8 cellular contexts compared by ENCODE assay signal in the genomic region with DNA sequence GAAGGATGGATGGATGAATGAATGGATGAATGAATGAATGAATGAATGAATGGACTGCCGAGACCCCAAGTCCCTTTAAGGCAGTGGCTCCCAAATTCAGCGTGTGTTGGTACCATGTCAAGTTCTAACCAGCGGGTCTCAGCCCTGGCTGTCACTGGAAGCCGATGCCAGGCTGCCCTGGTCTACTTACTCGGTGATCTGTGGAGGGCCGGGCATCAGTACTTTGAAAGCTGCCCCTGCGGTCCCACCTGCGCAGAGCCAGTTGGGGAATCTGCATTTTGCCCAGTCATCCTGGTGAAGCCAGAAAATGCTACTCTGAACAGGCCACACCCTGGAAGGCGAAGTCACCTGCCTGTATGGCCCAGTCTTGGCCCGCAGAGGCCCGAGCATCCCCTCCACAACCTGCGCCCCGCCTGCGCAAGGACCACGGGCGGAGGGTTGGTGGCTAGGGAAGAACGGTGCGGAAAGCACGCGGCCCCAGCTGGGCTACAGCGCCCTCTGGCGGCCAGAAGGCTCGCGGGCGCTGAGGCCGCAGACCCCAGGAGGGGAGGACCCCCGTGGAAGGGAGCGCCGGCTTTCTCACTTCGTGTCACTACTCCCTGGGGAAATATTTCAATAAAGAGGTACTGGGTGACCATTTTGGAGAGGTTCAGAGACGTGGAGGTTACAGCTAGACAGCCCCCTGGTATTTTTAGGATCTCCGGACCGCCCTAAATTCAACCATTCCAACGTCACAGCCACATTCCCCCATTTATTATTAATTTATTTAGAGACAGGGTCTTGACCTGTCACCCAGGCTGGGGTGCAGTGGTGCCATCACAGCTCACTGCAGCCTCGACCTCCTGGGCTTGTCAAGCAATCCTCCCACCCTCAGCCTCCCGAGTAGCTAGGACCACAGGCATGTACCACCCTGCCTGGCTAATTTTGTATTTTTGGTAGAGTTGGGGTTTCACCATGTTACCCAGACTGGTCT. TPM values are rescaled to one million over a fixed set of nuclear protein-coding genes. Genes with fewer than 3 reads are reported as not detected.
A peak's percentile ranks its signal among the peaks of the same experiment; 100 is the strongest.
DNase-seq lines count a peak whose midpoint lies in the region; ATAC-seq, FAIRE-seq and TF ChIP-seq lines count a peak whose summit lies in the region.

No MANE protein-coding gene starts in this region.

- no peaks in the 10 kb centered on the region for H3K27me3 Mint-ChIP-seq in T-helper 2 cell treated with Interferon-gamma antibody and Interleukin-4, amounts not matched to agents 5 μg/mL and 100 μg/mL, for 36 hours (ENCODE audit: low read depth)

- FAIRE-seq in HTR-8/SVneo (lab: Jason Lieb, UNC), result no peak
- peak; percentile 67 for FAIRE-seq in K562 (lab: Jason Lieb, UNC)
- no peak for FAIRE-seq in keratinocyte (lab: Jason Lieb, UNC)

- no peak overlapping the region for H3K27ac Mint-ChIP-seq in T-helper 2 cell treated with Interferon-gamma antibody and Interleukin-4, amounts not matched to agents 5 μg/mL and 100 μg/mL, for 36 hours

- CTCF ChIA-PET in K562 (lab: Yijun Ruan, JAX; ENCODE audit: low intra/inter-chr PET ratio), result interaction anchor here (0.8 to 2.5 kb wide), 3 partner anchors 82 to 515 kb away, joined by 3 to 32 read pairs (median 4); no protein-coding TSS in a partner anchor

- DNase-seq in GDM1 (lab: John Stamatoyannopoulos, UW), result peak; percentile 44
- DNase-seq in HTR-8/SVneo (ENCODE audit: insufficient read length, low spot score), result peak; percentile 65
- peak; percentile 52 for DNase-seq in T-helper 2 cell treated with Interferon-gamma antibody and Interleukin-4, amounts not matched to agents 5 μg/mL and 100 μg/mL, for 36 hours (ENCODE audit: low spot score)
- peak; percentile 66 to 76 (median 74) for DNase-seq in K562 (ENCODE audit: extremely low read depth in 1 of 4, low spot score in 3 of 4)
- DNase-seq in keratinocyte (ENCODE audit: low read depth, low spot score), result no peak
- DNase-seq in stimulated activated CD4-positive, alpha-beta T cell treated with anti-CD3 and anti-CD28 coated beads, Interleukin-4, amount 100 ng/mL, for 24 hours, result peak; percentile 55
- no peak for DNase-seq in COR-L47 (lab: John Stamatoyannopoulos, UW)

- no peak for TF ChIP-seq EP300 in K562 (IDR thresholded peaks at IDR 0.05; ENCODE audit: low read length)

- no peak overlapping the region for H3K4me3 Mint-ChIP-seq in T-helper 2 cell treated with Interferon-gamma antibody and Interleukin-4, amounts not matched to agents 5 μg/mL and 100 μg/mL, for 36 hours

- H3K9me3 ChIP-seq in K562 (replicated peaks; ENCODE audit: control insufficient read depth, insufficient read depth, low read depth, low read length), result no peaks in the 10 kb centered on the region
- H3K9me3 ChIP-seq in keratinocyte (ENCODE audit: control insufficient read depth, low read depth, low read length), result no peaks in the 10 kb centered on the region

- dilution Hi-C loops in keratinocyte (cut with MboI; ENCODE audit: extremely low pct_ligation_motif_present, low sequenced_read_pairs), result no loop called here

- H3K4me2 ChIP-seq in K562 (ENCODE audit: insufficient read depth, low read length) (peak overlapping the region; percentile 34; the same call in 1 of the 2 replicates), keratinocyte (ENCODE audit: control insufficient read depth, extremely low read depth, insufficient read depth, low read depth, low read length) (peak overlapping the region; percentile 43)

- peak overlapping the region in 1 of 2 experiments; percentile 26; a peak in 1 of 4 replicates for H3K9ac ChIP-seq in K562 (ENCODE audit: insufficient read depth in 1 of 2, low read depth in 2 of 2, low read length in 2 of 2)
- no peak overlapping the region for H3K9ac ChIP-seq in keratinocyte (ENCODE audit: control insufficient read depth, extremely low read depth, insufficient read depth, low read length)

- WGBS in K562 (ENCODE audit: insufficient coverage, low coverage, missing lambda C conversion rate), result 28% methylated on average over 22 of the region's 36 CpGs

- H3K79me2 ChIP-seq in K562 (ENCODE audit: control insufficient read depth, insufficient read depth, low read length) (no peaks in the 10 kb centered on the region), keratinocyte (ENCODE audit: control insufficient read depth, insufficient read depth, low read length) (no peaks in the 10 kb centered on the region)

- H3K4me1 Mint-ChIP-seq in T-helper 2 cell treated with Interferon-gamma antibody and Interleukin-4, amounts not matched to agents 5 μg/mL and 100 μg/mL, for 36 hours (ENCODE audit: low read depth), result peaks cover 6% of the 10 kb centered on the region

- intact Hi-C loops in K562 (cut with micrococcal nuclease), result loop anchor here (1.0 to 5.0 kb wide), 3 partner anchors 64 to 345 kb away; partner anchors contain the start of gene RFT1

- in situ Hi-C loops in K562 (cut with MboI), result loop anchor here (5.0 kb wide), 1 partner anchor 84 kb away; no protein-coding TSS in a partner anchor

- H4K20me1 ChIP-seq in K562 (replicated peaks; ENCODE audit: control insufficient read depth, insufficient read depth, low read length) (0 out of 2 replicates have a peak, but pooled peaks cover 5% of the 10 kb centered on the region), keratinocyte (ENCODE audit: control insufficient read depth, extremely low read depth, insufficient read depth, low read length) (no peaks in the 10 kb centered on the region)

- H3K27me3 ChIP-seq in K562 (ENCODE audit: control insufficient read depth in 2 of 2, insufficient read depth in 2 of 2, low read length in 2 of 2), result no peaks in the 10 kb centered on the region
- H3K27me3 ChIP-seq in keratinocyte (ENCODE audit: control insufficient read depth, extremely low read depth, insufficient read depth, low read length), result no peaks in the 10 kb centered on the region

- H3K4me3 ChIP-seq in K562 (no peak overlapping the region), keratinocyte (ENCODE audit: control insufficient read depth in 2 of 3, extremely low read depth in 1 of 3, insufficient read depth in 2 of 3, low read depth in 1 of 3, low read length in 3 of 3) (no peak overlapping the region)

- H2AFZ ChIP-seq in K562 (ENCODE audit: low read depth, low read length) (peak overlapping the region; percentile 77), keratinocyte (ENCODE audit: control insufficient read depth, low read length) (no peak overlapping the region)

- ATAC-seq in K562 (peak; percentile 87), HG03139 (IDR thresholded peaks at IDR 0.05; ENCODE audit: unreplicated experiment) (no peak)

- TF ChIP-seq CTCF in K562 (IDR thresholded peaks at IDR 0.05 in 2 of 3, conservative IDR thresholded peaks at IDR 0.05 in 1 of 3; ENCODE audit: insufficient read depth in 2 of 3, low read depth in 1 of 3, low read length in 3 of 3), result peak; percentile 79 to 89 (median 86)
- TF ChIP-seq CTCF in keratinocyte (optimal IDR thresholded peaks at IDR 0.05 in 1 of 3, IDR thresholded peaks at IDR 0.05 in 1 of 3, conservative IDR thresholded peaks at IDR 0.05 in 1 of 3; ENCODE audit: extremely low read depth in 1 of 3, insufficient read depth in 2 of 3, low read length in 3 of 3), result peak; percentile 89 to 99 (median 91)

- H3K36me3 ChIP-seq in K562 (ENCODE audit: control insufficient read depth, insufficient read depth, low read length), result 0 out of 3 replicates have a peak, but pooled peaks cover 2% of the 10 kb centered on the region
- peaks cover 1 to 7% of the 10 kb centered on the region in 2 experiments for H3K36me3 ChIP-seq in keratinocyte (ENCODE audit: control insufficient read depth in 2 of 2, extremely low read depth in 1 of 2, insufficient read depth in 2 of 2, low read length in 2 of 2)

- peak; percentile 78 to 88 for TF ChIP-seq RAD21 in K562 (CRISPR knock-in tag; conservative IDR thresholded peaks at IDR 0.05 in 1 of 2, IDR thresholded peaks at IDR 0.05 in 1 of 2)

- H3K27ac ChIP-seq in K562 (ENCODE audit: extremely low read depth, low read depth, low read length) (no peak overlapping the region), keratinocyte (ENCODE audit: control insufficient read depth, insufficient read depth, low read length) (no peak overlapping the region)

- TF ChIP-seq POLR2A in K562 (conservative IDR thresholded peaks at IDR 0.05), result no peak

- BruUV-seq in K562 (replicated peaks; lab: Mats Ljungman, UMichigan), result no TSS peak

- POLR2A ChIA-PET in K562 (lab: Yijun Ruan, JAX), result interaction anchor here (0.7 to 1.2 kb wide), 5 partner anchors 29 to 147 kb away, joined by 3 to 5 read pairs (median 3); no protein-coding TSS in a partner anchor

- peaks cover 9 to 19% of the 10 kb centered on the region in 2 experiments; a peak in 4 of 5 replicates for H3K4me1 ChIP-seq in K562 (replicated peaks in 1 of 2; ENCODE audit: control insufficient read depth in 2 of 2, insufficient read depth in 2 of 2, low read length in 2 of 2)
- peaks cover 10% of the 10 kb centered on the region for H3K4me1 ChIP-seq in keratinocyte (ENCODE audit: control insufficient read depth, extremely low read depth, insufficient read depth, low read length)

- H3K36me3 Mint-ChIP-seq in T-helper 2 cell treated with Interferon-gamma antibody and Interleukin-4, amounts not matched to agents 5 μg/mL and 100 μg/mL, for 36 hours (ENCODE audit: low read depth), result no peaks in the 10 kb centered on the region

- H3K9me3 Mint-ChIP-seq in T-helper 2 cell treated with Interferon-gamma antibody and Interleukin-4, amounts not matched to agents 5 μg/mL and 100 μg/mL, for 36 hours, result no peaks in the 10 kb centered on the region

- H3K9me1 ChIP-seq in K562 (ENCODE audit: control insufficient read depth, insufficient read depth, low read length), result no peaks in the 10 kb centered on the region
- no peaks in the 10 kb centered on the region for H3K9me1 ChIP-seq in keratinocyte (ENCODE audit: control insufficient read depth, extremely low read depth, insufficient read depth, low read length)

RNA-seq across cellular contexts. Expression of gene PRKCD, which starts 34.9 kb away (rescaled TPM):
- 9.7 and 22.9 TPM in 2 replicates for total RNA-seq in K562 (2011; cell fraction: chromatin; rRNA removed; ENCODE audit: low replicate concordance)
- 11.8 and 13.8 TPM in 2 replicates for total RNA-seq in K562 (2011; cell fraction: nucleolus; rRNA removed)
- 10.5 and 11.8 TPM in 2 replicates for total RNA-seq in K562 (2011; cell fraction: nucleoplasm; rRNA removed)
- total RNA-seq in K562 (2014; rRNA removed), result 3.0 and 4.6 TPM in 2 replicates
- total RNA-seq in K562 (2014; rRNA removed; fragmentation: Illumina TruSeq; extraction: Trizol), result 4.2 and 4.4 TPM in 2 replicates
- total RNA-seq in K562 (2015; rRNA removed; fragmentation: Illumina TruSeq; extraction: Trizol), result 5.9 and 6.1 TPM in 2 replicates
- total RNA-seq in K562 (2021), result 15.7 and 16.0 TPM in 2 replicates
- 15.3 and 16.0 TPM in 2 replicates for polyA plus RNA-seq in K562 (2011; rRNA removed)
- polyA plus RNA-seq in K562 (2011; cell fraction: cytosol; rRNA removed), result 16.0 and 19.6 TPM in 2 replicates
- polyA plus RNA-seq in K562 (2011; cell fraction: nucleus; rRNA removed), result 21.6 and 24.8 TPM in 2 replicates
- polyA plus RNA-seq in K562 (2012), result 12.8 and 15.7 TPM in 2 replicates
- polyA plus RNA-seq in K562 (2014; fragmentation: Illumina TruSeq; extraction: Trizol), result 18.8 and 19.5 TPM in 2 replicates
- polyA plus RNA-seq in K562 (2014; fragmentation: Nextera tagmentation; extraction: Ambion mirVana), result 1 to 10 TPM; 2.5 to 4.1 TPM
- 14.1 and 14.3 TPM in 2 replicates for polyA plus RNA-seq in K562 (2014; rRNA removed)
- polyA minus RNA-seq in K562 (2011; rRNA and poly(A)+ RNA removed), result 12.2 and 14.1 TPM in 2 replicates
- polyA minus RNA-seq in K562 (2011; cell fraction: cytosol; rRNA and poly(A)+ RNA removed), result 8.0 and 9.1 TPM in 2 replicates
- polyA minus RNA-seq in K562 (2011; cell fraction: nucleus; rRNA and poly(A)+ RNA removed), result 7.3 and 9.6 TPM in 2 replicates
- polyA plus RNA-seq in keratinocyte, result 24.7 to 32.1 TPM (median 25.1 TPM) in 3 replicates
- 10.5 TPM for polyA plus RNA-seq in keratinocyte (2011; ENCODE audit: low read depth)
- polyA plus RNA-seq in keratinocyte (2011; cell fraction: cytosol; rRNA removed), result 20.4 and 25.7 TPM in 2 replicates
- polyA plus RNA-seq in keratinocyte (2011; cell fraction: nucleus; rRNA removed), result 36.3 and 41.7 TPM in 2 replicates
- 21.6 and 23.7 TPM in 2 replicates for polyA plus RNA-seq in keratinocyte (2012; ENCODE audit: low replicate concordance)
- 21.7 to 45.7 TPM (median 30.3 TPM) in 3 replicates for polyA minus RNA-seq in keratinocyte
- polyA minus RNA-seq in keratinocyte (2011; cell fraction: cytosol; rRNA and poly(A)+ RNA removed), result 18.0 TPM
- polyA minus RNA-seq in keratinocyte (2011; cell fraction: nucleus; rRNA and poly(A)+ RNA removed), result 18.5 and 23.4 TPM in 2 replicates

RNA-seq across cellular contexts. Expression of gene TKT, which starts 59.9 kb away (rescaled TPM):
- total RNA-seq in K562 (2011; cell fraction: chromatin; rRNA removed; ENCODE audit: low replicate concordance), result 73.0 and 172 TPM in 2 replicates
- total RNA-seq in K562 (2011; cell fraction: nucleolus; rRNA removed), result 134 and 158 TPM in 2 replicates
- 104 and 119 TPM in 2 replicates for total RNA-seq in K562 (2011; cell fraction: nucleoplasm; rRNA removed)
- total RNA-seq in K562 (2014; rRNA removed) (288 and 355 TPM in 2 replicates), K562 (2014; rRNA removed; fragmentation: Illumina TruSeq; extraction: Trizol) (88.1 and 108 TPM in 2 replicates), K562 (2015; rRNA removed; fragmentation: Illumina TruSeq; extraction: Trizol) (187 and 191 TPM in 2 replicates), K562 (2021) (401 and 410 TPM in 2 replicates)
- polyA plus RNA-seq in K562 (2011; rRNA removed) (70.1 and 173 TPM in 2 replicates), K562 (2014; fragmentation: Illumina TruSeq; extraction: Trizol) (250 and 316 TPM in 2 replicates), K562 (2014; fragmentation: Nextera tagmentation; extraction: Ambion mirVana) (100 to 1,000 TPM in 1 of 2 experiments, 10 to 100 TPM in 1; 58.1 to 107 TPM), K562 (2014; rRNA removed) (226 and 263 TPM in 2 replicates), keratinocyte (225 to 282 TPM (median 266 TPM) in 3 replicates)
- 89.6 and 124 TPM in 2 replicates for polyA plus RNA-seq in K562 (2011; cell fraction: cytosol; rRNA removed)
- polyA plus RNA-seq in K562 (2011; cell fraction: nucleus; rRNA removed), result 101 and 154 TPM in 2 replicates
- 282 and 441 TPM in 2 replicates for polyA plus RNA-seq in K562 (2012)
- 52.4 and 66.2 TPM in 2 replicates for polyA minus RNA-seq in K562 (2011; rRNA and poly(A)+ RNA removed)
- 125 and 206 TPM in 2 replicates for polyA minus RNA-seq in K562 (2011; cell fraction: cytosol; rRNA and poly(A)+ RNA removed)
- 45.1 and 56.1 TPM in 2 replicates for polyA minus RNA-seq in K562 (2011; cell fraction: nucleus; rRNA and poly(A)+ RNA removed)
- polyA plus RNA-seq in keratinocyte (2011; ENCODE audit: low read depth), result 49.0 TPM
- 157 and 279 TPM in 2 replicates for polyA plus RNA-seq in keratinocyte (2011; cell fraction: cytosol; rRNA removed)
- polyA plus RNA-seq in keratinocyte (2011; cell fraction: nucleus; rRNA removed), result 177 and 237 TPM in 2 replicates
- 176 and 519 TPM in 2 replicates for polyA plus RNA-seq in keratinocyte (2012; ENCODE audit: low replicate concordance)
- 167 to 388 TPM (median 197 TPM) in 3 replicates for polyA minus RNA-seq in keratinocyte
- 270 TPM for polyA minus RNA-seq in keratinocyte (2011; cell fraction: cytosol; rRNA and poly(A)+ RNA removed)
- 129 and 143 TPM in 2 replicates for polyA minus RNA-seq in keratinocyte (2011; cell fraction: nucleus; rRNA and poly(A)+ RNA removed)

Comparison
In these comparisons a context has a peak if more than half of its experiments do, and no peak if none do; other contexts are left out.
1. DNase-seq: peak in GDM1 (single experiment), HTR-8/SVneo (single experiment), T-helper 2 cell treated with Interferon-gamma antibody and Interleukin-4, amounts not matched to agents 5 μg/mL and 100 μg/mL, for 36 hours (single experiment), K562 (4 of 4) and stimulated activated CD4-positive, alpha-beta T cell treated with anti-CD3 and anti-CD28 coated beads, Interleukin-4, amount 100 ng/mL, for 24 hours (single experiment); none in keratinocyte (single experiment) and COR-L47 (single experiment).